In the genomic region with DNA sequence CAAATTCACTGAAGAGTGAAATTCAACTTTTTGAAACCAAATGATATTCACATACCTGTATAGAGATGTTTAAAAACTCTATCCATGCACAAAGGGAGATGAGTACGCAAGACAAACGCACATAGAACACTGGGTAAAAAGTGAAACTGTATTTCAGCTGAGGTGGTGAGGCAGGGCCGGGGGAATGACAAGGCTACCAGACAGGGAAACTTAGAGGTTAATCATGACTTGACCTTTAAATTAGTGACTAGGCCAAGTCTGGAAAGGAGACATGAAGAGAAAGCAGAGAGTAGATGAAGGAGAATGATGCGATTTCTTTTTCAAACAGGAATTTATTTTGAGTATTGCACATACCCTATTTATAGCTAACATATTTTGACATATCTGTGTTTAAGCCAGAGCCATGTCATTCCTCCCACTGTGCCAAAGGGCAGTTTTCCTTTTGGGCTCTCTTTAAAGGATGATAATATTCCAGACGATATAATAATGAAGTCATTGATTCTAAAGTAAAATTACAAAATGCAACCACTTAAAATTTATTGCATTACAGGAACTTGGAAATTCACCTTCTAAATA, we compare ENCODE assay signal across 17 cellular contexts. TPM values are rescaled to one million over a fixed set of nuclear protein-coding genes. Genes with fewer than 3 reads are reported as not detected.
A peak's percentile ranks its signal among the peaks of the same experiment; 100 is the strongest.
DNase-seq lines count a peak whose midpoint lies in the region; ATAC-seq and TF ChIP-seq lines count a peak whose summit lies in the region.
"Had no signal": no experiment of that assay in that cellular context is flagged by ENCODE, and none has a peak within 500 bp of the region (broad histone marks: within the 10 kb centered on the region; RNA-seq: fewer than 3 reads in every experiment).

No MANE protein-coding gene starts in this region.

- H3K36me3 Mint-ChIP-seq in activated naive CD4-positive, alpha-beta T cell treated with anti-CD3 and anti-CD28 coated beads, Interleukin-2, amount 50 U/mL, for 24 hours: peaks cover 4% of the 10 kb centered on the region

- H3K27ac Mint-ChIP-seq in activated naive CD4-positive, alpha-beta T cell treated with anti-CD3 and anti-CD28 coated beads, Interleukin-2, amount 50 U/mL, for 24 hours: peak overlapping the region; percentile 92
- H3K27ac Mint-ChIP-seq: memory B cell had no signal

- peak overlapping the region; percentile 62 for H3K4me3 Mint-ChIP-seq in activated naive CD4-positive, alpha-beta T cell treated with anti-CD3 and anti-CD28 coated beads, Interleukin-2, amount 50 U/mL, for 24 hours
- H3K4me3 Mint-ChIP-seq: memory B cell had no signal

- H3K9me3 Mint-ChIP-seq in activated naive CD4-positive, alpha-beta T cell treated with anti-CD3 and anti-CD28 coated beads, Interleukin-2, amount 50 U/mL, for 24 hours: no peaks in the 10 kb centered on the region
- H3K9me3 Mint-ChIP-seq: memory B cell had no signal

- TF ChIP-seq POLR2A in heart left ventricle (IDR thresholded peaks at IDR 0.05): no peak

- no peak for TF ChIP-seq CTCF in heart left ventricle (IDR thresholded peaks at IDR 0.05)
- TF ChIP-seq CTCF in heart right ventricle (IDR thresholded peaks at IDR 0.05): no peak

- H3K27ac ChIP-seq in heart left ventricle (peak overlapping the region; percentile 35 to 85 (median 66)), heart right ventricle (peak overlapping the region; percentile 28 to 78 (median 68)), subcutaneous abdominal adipose tissue (ENCODE audit: low read depth, low read length) (peak overlapping the region; percentile 63)

- H3K4me1 ChIP-seq in heart left ventricle: peaks cover 0 to 34% (median 9%) of the 10 kb centered on the region in 12 donors
- H3K4me1 ChIP-seq in heart right ventricle: peaks cover 0 to 25% (median 14%) of the 10 kb centered on the region in 9 donors
- H3K4me1 ChIP-seq in subcutaneous abdominal adipose tissue (ENCODE audit: control insufficient read depth in 5 of 5, insufficient read depth in 5 of 5, low read length in 5 of 5): peaks cover 0 to 27% (median 14%) of the 10 kb centered on the region in 5 donors
- H3K4me1 ChIP-seq: sigmoid colon had no signal

- no peaks in the 10 kb centered on the region for H3K27me3 Mint-ChIP-seq in activated naive CD4-positive, alpha-beta T cell treated with anti-CD3 and anti-CD28 coated beads, Interleukin-2, amount 50 U/mL, for 24 hours
- H3K27me3 Mint-ChIP-seq: memory B cell had no signal

- ATAC-seq in heart left ventricle: peak; percentile 60 to 80 (median 72)
- ATAC-seq in Right ventricle myocardium inferior: no peak
- peak in 7 of 8 donors; percentile 41 to 82 (median 70) for ATAC-seq in heart right ventricle
- ATAC-seq in GM19351 (IDR thresholded peaks at IDR 0.05; ENCODE audit: unreplicated experiment): no peak
- ATAC-seq in GM21619 (IDR thresholded peaks at IDR 0.05; ENCODE audit: unreplicated experiment): no peak
- ATAC-seq: K562 had no signal

- H3K9me3 ChIP-seq in heart left ventricle: no peaks in the 10 kb centered on the region
- no peaks in the 10 kb centered on the region for H3K9me3 ChIP-seq in heart right ventricle
- H3K9me3 ChIP-seq in subcutaneous abdominal adipose tissue (ENCODE audit: control insufficient read depth in 5 of 5, low read length in 5 of 5): no peaks in the 10 kb centered on the region
- H3K9me3 ChIP-seq: sigmoid colon had no signal

- H3K27me3 ChIP-seq in heart left ventricle (peaks cover 0 to 4% (median 0%) of the 10 kb centered on the region in 9 donors), heart right ventricle (peaks cover 0 to 13% (median 0%) of the 10 kb centered on the region in 7 donors), subcutaneous abdominal adipose tissue (ENCODE audit: control insufficient read depth in 5 of 5, insufficient read depth in 4 of 5, low read length in 5 of 5) (peaks cover 0 to 3% (median 0%) of the 10 kb centered on the region in 5 donors)
- H3K27me3 ChIP-seq: sigmoid colon had no signal

- H3K4me3 ChIP-seq in heart left ventricle (no peak overlapping the region), heart right ventricle (no peak overlapping the region), subcutaneous abdominal adipose tissue (ENCODE audit: low read depth in 1 of 5, low read length in 5 of 5) (no peak overlapping the region)
- H3K4me3 ChIP-seq: K562, sigmoid colon had no signal

- no peak for DNase-seq in heart left ventricle
- DNase-seq in Right ventricle myocardium inferior (ENCODE audit: missing footprints): no peak
- no peak for DNase-seq in heart right ventricle
- DNase-seq in central memory CD4-positive, alpha-beta T cell: no peak
- DNase-seq: effector CD8-positive, alpha-beta T cell; foreskin melanocyte; HCEC 1CT; NCI-H1092 treated with DMSO at 0.1 percent for 48 hours; NCI-H226; SHP77 treated with DMSO at 0.1 percent for 48 hours; sigmoid colon had no signal

- intact Hi-C loops in heart left ventricle (cut with DNase I): loop anchor here in 1 of 10 donors (5.0 kb wide), 1 partner anchor 36 kb away; no protein-coding TSS in a partner anchor
- intact Hi-C loops in Right ventricle myocardium inferior (cut with DNase I): loop anchor here (1.0 kb wide), 1 partner anchor 36 kb away; no protein-coding TSS in a partner anchor
- intact Hi-C loops in heart right ventricle (cut with DNase I): loop anchor here in 2 of 10 donors (5.0 to 10.0 kb wide), 2 partner anchors 36 to 144 kb away; no protein-coding TSS in a partner anchor

- peak overlapping the region in 2 of 5 donors; percentile 19 to 46 for H3K9ac ChIP-seq in subcutaneous abdominal adipose tissue (ENCODE audit: low read length in 5 of 5)

- WGBS in heart left ventricle, 4 donors: 39 to 59% (median 48%) methylated on average over 5 of the region's 5 CpGs
- 43 to 46% methylated on average over 5 of the region's 5 CpGs for WGBS in heart right ventricle, 2 donors

- peaks cover 0 to 21% (median 10%) of the 10 kb centered on the region in 9 donors for H3K36me3 ChIP-seq in heart left ventricle
- H3K36me3 ChIP-seq in heart right ventricle: peaks cover 0 to 30% (median 0%) of the 10 kb centered on the region in 9 donors
- peaks cover 0 to 3% (median 0%) of the 10 kb centered on the region in 5 donors for H3K36me3 ChIP-seq in subcutaneous abdominal adipose tissue (ENCODE audit: control insufficient read depth in 5 of 5, insufficient read depth in 5 of 5, low read length in 5 of 5)
- H3K36me3 ChIP-seq: sigmoid colon had no signal

- H3K4me1 Mint-ChIP-seq in activated naive CD4-positive, alpha-beta T cell treated with anti-CD3 and anti-CD28 coated beads, Interleukin-2, amount 50 U/mL, for 24 hours: peaks cover 52% of the 10 kb centered on the region

RNA-seq across cellular contexts. Expression of a gene that starts 49.4 kb away (rescaled TPM):
- 10 to 100 TPM; 40.0 to 74.7 (median 61.0) TPM for total RNA-seq in heart left ventricle
- polyA plus RNA-seq in heart left ventricle: 10 to 100 TPM; 15.2 to 31.3 TPM
- total RNA-seq in Right ventricle myocardium inferior: 40.2 TPM
- 10 to 100 TPM; 39.5 to 88.0 (median 52.2) TPM for total RNA-seq in heart right ventricle
- polyA plus RNA-seq in heart right ventricle: 10 to 100 TPM; 15.3 to 16.5 TPM

Comparison
In these comparisons a context has a peak if more than half of its experiments do, and no peak if none do; other contexts are left out.
1. ATAC-seq: peak in heart left ventricle (4 of 4) and heart right ventricle (7 of 8); none in Right ventricle myocardium inferior (single experiment), GM19351 (single experiment) and GM21619 (single experiment).
2. Peak in every context shown above with its lines, with median percentiles within 50 percentile points of each other: H3K27ac ChIP-seq.